In the genomic region with DNA sequence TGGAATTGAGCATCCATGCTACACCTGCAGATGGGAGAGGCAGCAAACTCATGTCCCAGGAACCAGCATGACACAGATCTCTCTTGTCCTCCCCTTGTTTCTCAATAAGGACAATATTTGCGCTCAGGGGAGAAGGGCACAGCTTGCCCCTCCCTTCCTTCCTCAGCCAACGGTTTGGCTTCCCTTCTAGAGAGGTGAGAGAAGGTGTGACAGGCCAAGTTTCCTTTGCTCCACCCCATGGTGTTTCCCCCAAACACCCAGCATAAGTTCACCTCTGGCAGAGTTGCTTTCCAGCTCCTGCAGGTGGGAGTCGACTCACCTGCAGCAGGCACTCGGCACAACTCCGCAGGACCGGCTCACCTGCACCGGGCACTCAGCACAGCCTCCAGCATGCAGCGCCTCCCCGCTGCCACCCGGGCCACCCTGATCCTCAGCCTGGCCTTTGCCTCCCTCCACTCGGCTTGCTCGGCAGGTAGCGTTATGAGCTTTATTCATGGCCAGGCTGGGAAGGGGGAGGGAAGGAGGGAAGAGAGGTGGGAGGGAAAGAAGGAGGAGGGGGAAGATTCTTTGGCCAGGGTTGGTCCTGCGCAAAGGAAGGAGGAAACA, we compare ENCODE assay signal across 17 cellular contexts. TPM values are rescaled to one million over a fixed set of nuclear protein-coding genes. Genes with fewer than 3 reads are reported as not detected.
DNase-seq lines count a peak whose midpoint lies in the region; ATAC-seq and TF ChIP-seq lines count a peak whose summit lies in the region.
"Had no signal": no experiment of that assay in that cellular context is flagged by ENCODE, and none has a peak within 500 bp of the region (broad histone marks: within the 10 kb centered on the region; RNA-seq: fewer than 3 reads in every experiment).

A gene (minus strand): TSS at position 482 of the 606 bp plus-strand sequence. CDS start 26,949 bp downstream, outside the sequence.
A gene with protein sequence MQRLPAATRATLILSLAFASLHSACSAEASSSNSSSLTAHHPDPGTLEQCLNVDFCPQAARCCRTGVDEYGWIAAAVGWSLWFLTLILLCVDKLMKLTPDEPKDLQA (plus strand): TSS at position 280 of the 606 bp plus-strand sequence. CDS start 111 bp downstream, at position 391.

- H3K4me2 ChIP-seq in neural progenitor cell, result peak within 1 kb of the TSS; percentile 71

- H3K27ac Mint-ChIP-seq in neural progenitor cell, result no peak within 1 kb of the TSS
- H3K27ac Mint-ChIP-seq in stimulated activated naive B cell treated with anti-CD40 and anti-IgM and Interleukin-4, amounts not matched to agents 10 μg/mL and 1 μg/mL and 100 μg/mL, for 72 hours, result no peak within 1 kb of the TSS
- H3K27ac Mint-ChIP-seq: activated naive CD4-positive, alpha-beta T cell treated with anti-CD3 and anti-CD28 coated beads, Interleukin-2, amount 50 U/mL, for 72 hours had no signal

- peak within 1 kb of the TSS; percentile 93 for H2AFZ ChIP-seq in neural progenitor cell (replicated peaks)

- ATAC-seq in HG03521 (IDR thresholded peaks at IDR 0.05; ENCODE audit: unreplicated experiment), result no peak
- ATAC-seq in stimulated activated naive B cell treated with anti-CD40 and anti-IgM and Interleukin-4, amounts not matched to agents 10 μg/mL and 1 μg/mL and 100 μg/mL, for 72 hours (replicated peaks), result no peak
- ATAC-seq: activated naive CD4-positive, alpha-beta T cell treated with anti-CD3 and anti-CD28 coated beads, Interleukin-2, amount 50 U/mL, for 72 hours had no signal

- no peak for TF ChIP-seq CTCF in neural progenitor cell (IDR thresholded peaks at IDR 0.05)

- H3K4me1 Mint-ChIP-seq in neural progenitor cell, result peaks cover 11% of the 10 kb centered on the region
- no peaks in the 10 kb centered on the region for H3K4me1 Mint-ChIP-seq in stimulated activated naive B cell treated with anti-CD40 and anti-IgM and Interleukin-4, amounts not matched to agents 10 μg/mL and 1 μg/mL and 100 μg/mL, for 72 hours

- no peaks in the 10 kb centered on the region for H3K27me3 ChIP-seq in iPS-15b (ENCODE audit: control insufficient read depth, insufficient read depth, low read length)
- peaks cover 8% of the 10 kb centered on the region for H3K27me3 ChIP-seq in neural progenitor cell
- H3K27me3 ChIP-seq: BE2C had no signal

- H3K4me1 ChIP-seq in ES-I3 (ENCODE audit: insufficient read depth, low read length) (0 out of 2 replicates have a peak, but pooled peaks cover 3% of the 10 kb centered on the region), iPS-15b (ENCODE audit: control insufficient read depth, insufficient read depth, low read length) (peaks cover 15% of the 10 kb centered on the region), neural progenitor cell (no peaks in the 10 kb centered on the region)
- H3K4me1 ChIP-seq: BE2C had no signal

- H3K36me3 Mint-ChIP-seq in neural progenitor cell, result no peaks in the 10 kb centered on the region
- no peaks in the 10 kb centered on the region for H3K36me3 Mint-ChIP-seq in stimulated activated naive B cell treated with anti-CD40 and anti-IgM and Interleukin-4, amounts not matched to agents 10 μg/mL and 1 μg/mL and 100 μg/mL, for 72 hours
- H3K36me3 Mint-ChIP-seq: activated naive CD4-positive, alpha-beta T cell treated with anti-CD3 and anti-CD28 coated beads, Interleukin-2, amount 50 U/mL, for 72 hours had no signal

- no peak within 1 kb of the TSS for H3K27ac ChIP-seq in neural progenitor cell
- H3K27ac ChIP-seq: brain microvascular endothelial cell, WERI-Rb-1 had no signal

- H3K4me3 ChIP-seq in iPS-15b (ENCODE audit: low read depth, low read length), result peak within 1 kb of the TSS; percentile 37
- peak within 1 kb of the TSS; percentile 34 for H3K4me3 ChIP-seq in neural progenitor cell

- H4K20me1 ChIP-seq in neural progenitor cell (ENCODE audit: low read depth), result no peaks in the 10 kb centered on the region

- H3K27me3 Mint-ChIP-seq in neural progenitor cell (ENCODE audit: insufficient read depth, low read depth), result peaks cover 5% of the 10 kb centered on the region
- H3K27me3 Mint-ChIP-seq in stimulated activated naive B cell treated with anti-CD40 and anti-IgM and Interleukin-4, amounts not matched to agents 10 μg/mL and 1 μg/mL and 100 μg/mL, for 72 hours, result peaks cover 10 to 12% of the 10 kb centered on the region in 2 donors

- peak; percentile 14 for DNase-seq in NCI-H774 (lab: John Stamatoyannopoulos, UW)
- DNase-seq in neural progenitor cell (ENCODE audit: low spot score), result peak; percentile 56
- no peak for DNase-seq in NCI-H1048 (lab: John Stamatoyannopoulos, UW)
- DNase-seq in NCI-H2029 (lab: John Stamatoyannopoulos, UW), result no peak
- DNase-seq in stimulated activated naive B cell treated with anti-CD40 and anti-IgM and Interleukin-4, amounts not matched to agents 10 μg/mL and 1 μg/mL and 100 μg/mL, for 72 hours, result no peak
- DNase-seq: BE2C; brain microvascular endothelial cell; effector CD4-positive, alpha-beta T cell; MM.1S; SW 1271; WERI-Rb-1 had no signal

- H3K9ac ChIP-seq in ES-I3 (ENCODE audit: low read depth, low read length), result peak within 1 kb of the TSS; percentile 13
- peak within 1 kb of the TSS; percentile 8 for H3K9ac ChIP-seq in iPS-15b (ENCODE audit: low read depth, low read length)
- H3K9ac ChIP-seq in neural progenitor cell, result no peak within 1 kb of the TSS

- H3K36me3 ChIP-seq in ES-I3 (ENCODE audit: insufficient read depth, low read length) (no peaks in the 10 kb centered on the region), iPS-15b (ENCODE audit: control insufficient read depth, insufficient read depth, low read length) (no peaks in the 10 kb centered on the region), neural progenitor cell (no peaks in the 10 kb centered on the region)
- H3K36me3 ChIP-seq: BE2C, brain microvascular endothelial cell, WERI-Rb-1 had no signal

- no peaks in the 10 kb centered on the region for H3K79me2 ChIP-seq in neural progenitor cell (ENCODE audit: low read depth)

- H3K9me3 ChIP-seq in ES-I3 (ENCODE audit: control insufficient read depth, insufficient read depth, low read length) (no peaks in the 10 kb centered on the region), iPS-15b (ENCODE audit: control insufficient read depth, insufficient read depth, low read length) (no peaks in the 10 kb centered on the region), neural progenitor cell (ENCODE audit: low read depth) (no peaks in the 10 kb centered on the region)
- H3K9me3 ChIP-seq: BE2C had no signal

- no peaks in the 10 kb centered on the region for H3K9me3 Mint-ChIP-seq in neural progenitor cell
- no peaks in the 10 kb centered on the region for H3K9me3 Mint-ChIP-seq in stimulated activated naive B cell treated with anti-CD40 and anti-IgM and Interleukin-4, amounts not matched to agents 10 μg/mL and 1 μg/mL and 100 μg/mL, for 72 hours

- H3F3A ChIP-seq in neural progenitor cell (ENCODE audit: low read depth), result no peaks in the 10 kb centered on the region

- H3K4me3 Mint-ChIP-seq in neural progenitor cell, result peak within 1 kb of the TSS; percentile 55
- H3K4me3 Mint-ChIP-seq in stimulated activated naive B cell treated with anti-CD40 and anti-IgM and Interleukin-4, amounts not matched to agents 10 μg/mL and 1 μg/mL and 100 μg/mL, for 72 hours, result no peak within 1 kb of the TSS

RNA-seq across cellular contexts. Expression of the first gene that starts in this region (rescaled TPM):
- total RNA-seq in neural progenitor cell (ENCODE audit: low replicate concordance), result 0.36 TPM in 1 of 2 replicates, not detected in the other
- total RNA-seq: mucosa of gallbladder had no signal

RNA-seq across cellular contexts. Expression of the second gene that starts in this region (rescaled TPM):
- total RNA-seq in neural progenitor cell (ENCODE audit: low replicate concordance), result not detected in 2 replicates
- total RNA-seq: temporal lobe had no signal

Comparison
In these comparisons a context has a peak if more than half of its experiments do, and no peak if none do; other contexts are left out.
1. Peak in DNase-seq, H3K4me3 ChIP-seq and H3K4me2 ChIP-seq in neural progenitor cell; RNA of the genes that start here not detected or under 1 TPM.